Comparison of ENCODE assay signal across 22 cellular contexts in the genomic region with DNA sequence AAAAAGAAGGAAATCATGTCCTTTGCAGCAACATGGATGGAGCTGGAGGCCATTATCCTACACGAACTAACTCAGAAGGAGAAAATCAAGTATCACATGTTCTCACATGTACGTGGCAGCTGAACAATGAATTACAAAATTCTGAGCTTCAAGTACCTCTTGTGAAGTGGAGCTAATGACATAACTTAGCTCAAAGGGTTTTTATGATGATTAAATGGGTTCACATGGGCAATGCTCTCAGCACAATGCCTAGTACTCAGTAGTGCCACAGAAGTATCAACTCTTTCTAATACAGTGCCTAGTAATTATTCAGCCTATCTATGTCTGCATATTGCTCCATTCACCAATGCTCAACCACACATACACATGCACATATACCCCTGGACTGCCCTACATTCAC.
DNase-seq lines count a peak whose midpoint lies in the region; ATAC-seq and TF ChIP-seq lines count a peak whose summit lies in the region.
"Had no signal": no experiment of that assay in that cellular context is flagged by ENCODE, and none has a peak within 500 bp of the region (broad histone marks: within the 10 kb centered on the region; RNA-seq: fewer than 3 reads in every experiment).

No MANE protein-coding gene starts in this region.

- intact Hi-C loops in lower lobe of right lung (cut with DNase I) = no loop called here
- intact Hi-C loops in natural killer cell (cut with micrococcal nuclease) = no loop called here

- ATAC-seq in lower lobe of right lung (peak; percentile 75 to 80), natural killer cell (no peak)
- ATAC-seq: GM23338, K562, Right ventricle myocardium inferior had no signal

- H3K9me3 ChIP-seq in lower lobe of right lung = no peaks in the 10 kb centered on the region
- H3K9me3 ChIP-seq: BLaER1, Caco-2, HAP-1, MG63, SJSA1 had no signal

- no peaks in the 10 kb centered on the region for H3K36me3 ChIP-seq in lower lobe of right lung
- H3K36me3 ChIP-seq: BLaER1, HAP-1, MG63, SJSA1 had no signal

- no peak overlapping the region for H3K4me3 ChIP-seq in lower lobe of right lung
- H3K4me3 ChIP-seq: BLaER1, GM23338, HAP-1, K562, MG63, SJSA1 had no signal

- no peak overlapping the region for H3K27ac ChIP-seq in lower lobe of right lung
- H3K27ac ChIP-seq: BLaER1, SJSA1 had no signal

- no peaks in the 10 kb centered on the region for H3K4me1 Mint-ChIP-seq in natural killer cell

- no peak for TF ChIP-seq CTCF in lower lobe of right lung (IDR thresholded peaks at IDR 0.05)
- TF ChIP-seq CTCF in natural killer cell (IDR thresholded peaks at IDR 0.05) = no peak

- no peak overlapping the region for H3K27ac Mint-ChIP-seq in natural killer cell
- H3K27ac Mint-ChIP-seq: CD4-positive, alpha-beta T cell; GM23338 had no signal

- H3K27me3 ChIP-seq in lower lobe of right lung (ENCODE audit: low read depth) = no peaks in the 10 kb centered on the region
- H3K27me3 ChIP-seq: BLaER1, MG63, SJSA1 had no signal

- peaks cover 6% of the 10 kb centered on the region for H3K4me1 ChIP-seq in lower lobe of right lung
- H3K4me1 ChIP-seq: BLaER1, Caco-2 had no signal

- no peaks in the 10 kb centered on the region for H3K36me3 Mint-ChIP-seq in natural killer cell

- no peak overlapping the region for H3K4me3 Mint-ChIP-seq in natural killer cell
- H3K4me3 Mint-ChIP-seq: CD4-positive, alpha-beta T cell; GM23338 had no signal

- DNase-seq in DMS79 treated with DMSO at 0.1 percent for 48 hours (lab: John Stamatoyannopoulos, UW) (peak; percentile 9), NCI-H1105 treated with DMSO at 0.1 percent for 48 hours (lab: John Stamatoyannopoulos, UW) (peak; percentile 72), NCI-H510A treated with DMSO at 0.1 percent for 48 hours (lab: John Stamatoyannopoulos, UW) (peak; percentile 11), lower lobe of right lung (no peak), DMS53 (lab: John Stamatoyannopoulos, UW) (no peak), NCI-H82 treated with DMSO at 0.1 percent for 48 hours (lab: John Stamatoyannopoulos, UW; ENCODE audit: unreplicated experiment) (no peak), natural killer cell (no peak)
- DNase-seq: Caco-2; CD4-positive, alpha-beta T cell; DMS 273 treated with DMSO at 0.1 percent for 48 hours; MG63; NCI-H2081; NCI-H2227 treated with DMSO at 0.1 percent for 48 hours; NCI-H69; OCI-M1; T-helper 9 cell had no signal

- no peaks in the 10 kb centered on the region for H3K27me3 Mint-ChIP-seq in natural killer cell (ENCODE audit: low read depth in 2 of 2)
- H3K27me3 Mint-ChIP-seq: CD4-positive, alpha-beta T cell had no signal

- H3K9me3 Mint-ChIP-seq in natural killer cell = peaks cover 0 to 4% of the 10 kb centered on the region in 2 donors
- H3K9me3 Mint-ChIP-seq: CD4-positive, alpha-beta T cell; GM23338 had no signal

Comparison
In these comparisons a context has a peak if more than half of its experiments do, and no peak if none do; other contexts are left out.
1. DNase-seq: peak in DMS79 treated with DMSO at 0.1 percent for 48 hours (single experiment), NCI-H1105 treated with DMSO at 0.1 percent for 48 hours (single experiment) and NCI-H510A treated with DMSO at 0.1 percent for 48 hours (single experiment); none in lower lobe of right lung (single experiment), DMS53 (single experiment), NCI-H82 treated with DMSO at 0.1 percent for 48 hours (single experiment) and natural killer cell (single experiment).
2. ATAC-seq: peak in lower lobe of right lung (2 of 2); none in natural killer cell (0 of 3).